ENCODE assay signal across 8 cellular contexts in the genomic region with DNA sequence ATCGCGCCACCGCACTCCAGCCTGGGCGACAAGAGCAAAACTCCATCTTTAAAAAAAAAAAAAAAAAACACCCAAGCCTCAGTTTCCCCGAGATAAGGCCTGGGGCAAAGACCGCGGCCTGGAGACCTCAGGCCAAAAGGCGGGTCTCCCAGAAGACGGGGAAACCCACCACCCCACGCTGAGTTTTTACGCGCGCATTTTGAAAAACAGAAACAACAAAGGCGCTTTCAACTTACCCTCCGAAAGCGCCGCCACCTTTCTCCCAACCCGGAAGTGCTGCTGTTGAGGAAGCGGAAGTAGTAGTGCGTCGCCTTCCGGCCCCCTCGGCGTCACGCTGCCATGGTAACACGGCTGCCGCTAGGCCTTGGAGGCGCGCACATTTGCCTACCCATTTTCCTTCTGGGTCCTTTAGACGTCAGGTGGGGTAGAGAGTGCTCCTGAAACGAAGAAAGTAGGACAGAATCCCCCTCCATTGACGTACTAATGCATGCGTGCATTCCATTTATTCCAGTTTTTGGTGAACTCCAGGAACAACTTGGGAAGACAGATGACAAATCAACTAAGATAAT. TPM values are rescaled to one million over a fixed set of nuclear protein-coding genes. Genes with fewer than 3 reads are reported as not detected.
A peak's percentile ranks its signal among the peaks of the same experiment; 100 is the strongest.
DNase-seq lines count a peak whose midpoint lies in the region; ATAC-seq and TF ChIP-seq lines count a peak whose summit lies in the region.

A gene with protein sequence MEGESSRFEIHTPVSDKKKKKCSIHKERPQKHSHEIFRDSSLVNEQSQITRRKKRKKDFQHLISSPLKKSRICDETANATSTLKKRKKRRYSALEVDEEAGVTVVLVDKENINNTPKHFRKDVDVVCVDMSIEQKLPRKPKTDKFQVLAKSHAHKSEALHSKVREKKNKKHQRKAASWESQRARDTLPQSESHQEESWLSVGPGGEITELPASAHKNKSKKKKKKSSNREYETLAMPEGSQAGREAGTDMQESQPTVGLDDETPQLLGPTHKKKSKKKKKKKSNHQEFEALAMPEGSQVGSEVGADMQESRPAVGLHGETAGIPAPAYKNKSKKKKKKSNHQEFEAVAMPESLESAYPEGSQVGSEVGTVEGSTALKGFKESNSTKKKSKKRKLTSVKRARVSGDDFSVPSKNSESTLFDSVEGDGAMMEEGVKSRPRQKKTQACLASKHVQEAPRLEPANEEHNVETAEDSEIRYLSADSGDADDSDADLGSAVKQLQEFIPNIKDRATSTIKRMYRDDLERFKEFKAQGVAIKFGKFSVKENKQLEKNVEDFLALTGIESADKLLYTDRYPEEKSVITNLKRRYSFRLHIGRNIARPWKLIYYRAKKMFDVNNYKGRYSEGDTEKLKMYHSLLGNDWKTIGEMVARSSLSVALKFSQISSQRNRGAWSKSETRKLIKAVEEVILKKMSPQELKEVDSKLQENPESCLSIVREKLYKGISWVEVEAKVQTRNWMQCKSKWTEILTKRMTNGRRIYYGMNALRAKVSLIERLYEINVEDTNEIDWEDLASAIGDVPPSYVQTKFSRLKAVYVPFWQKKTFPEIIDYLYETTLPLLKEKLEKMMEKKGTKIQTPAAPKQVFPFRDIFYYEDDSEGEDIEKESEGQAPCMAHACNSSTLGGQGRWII (minus strand): TSS at position 287 of the 569 bp plus-strand sequence. CDS start 4,019 bp downstream, outside the sequence.

- H3K9me3 Mint-ChIP-seq in brain: no peaks in the 10 kb centered on the region

- peaks cover 35% of the 10 kb centered on the region for H3K27me3 Mint-ChIP-seq in brain

- peak; percentile 61 for TF ChIP-seq POLR2A in GM18526 (IDR thresholded peaks at IDR 0.05; ENCODE audit: extremely low read depth, insufficient read length)

- DNase-seq in NCI-H2171 (lab: John Stamatoyannopoulos, UW) (peak; percentile 96), UCSD-AML1 (lab: John Stamatoyannopoulos, UW; ENCODE audit: unreplicated experiment) (peak; percentile 89), skeletal muscle cell (ENCODE audit: low read depth) (peak; percentile 56)

- peak within 1 kb of the TSS; percentile 88 to 96 (median 91) for H3K4me3 Mint-ChIP-seq in brain

- H3K4me3 ChIP-seq in iPS-11a (ENCODE audit: low read depth, low read length): peak within 1 kb of the TSS; percentile 89
- H3K4me3 ChIP-seq in skeletal muscle cell (ENCODE audit: low read depth, low read length): peak within 1 kb of the TSS; percentile 68

- H3K36me3 Mint-ChIP-seq in brain: peaks cover 15% of the 10 kb centered on the region

- peak within 1 kb of the TSS; percentile 67 to 87 (median 77) for H3K27ac Mint-ChIP-seq in brain

- H3K27ac ChIP-seq in 22Rv1: 0 out of 2 replicates have a peak within 1 kb of the TSS, but pooled peaks have one; percentile 33

- TF ChIP-seq CTCF in 22Rv1 (IDR thresholded peaks at IDR 0.05): no peak
- no peak for TF ChIP-seq CTCF in brain (conservative IDR thresholded peaks at IDR 0.05)

- H3K4me1 Mint-ChIP-seq in brain: peaks cover 43% of the 10 kb centered on the region

- peak; percentile 70 for ATAC-seq in HG03108 (IDR thresholded peaks at IDR 0.05; ENCODE audit: unreplicated experiment)

RNA-seq across cellular contexts. Expression of the gene that starts here (rescaled TPM):
- polyA plus RNA-seq in brain (ENCODE audit: insufficient read depth, low read depth, low replicate concordance): 22.4 TPM

Comparison
In these comparisons a context has a peak if more than half of its experiments do, and no peak if none do; other contexts are left out.
1. Peak in every context shown above with its lines: DNase-seq, ATAC-seq, H3K4me3 ChIP-seq and H3K27ac ChIP-seq.